ENCODE assay signal across 14 cellular contexts in genomic region chr21:41751621-41752020, GRCh38. TPM values are rescaled to one million over a fixed set of nuclear protein-coding genes. Genes with fewer than 3 reads are reported as not detected.
DNase-seq lines count a peak whose midpoint lies in the region; ATAC-seq and TF ChIP-seq lines count a peak whose summit lies in the region.
"Had no signal": no experiment of that assay in that cellular context is flagged by ENCODE, and none has a peak within 500 bp of the region (broad histone marks: within the 10 kb centered on the region; RNA-seq: fewer than 3 reads in every experiment).

No MANE protein-coding gene starts in this region.

- CTCF ChIA-PET in A673 (lab: Charles Lee) (no interaction called here), MCF 10A (lab: Yijun Ruan, JAX) (interaction anchor here (0.6 to 3.1 kb wide), 12 partner anchors 11 to 138 kb away, joined by 3 to 16 read pairs (median 4); no protein-coding TSS in a partner anchor)

- H3K27me3 ChIP-seq in A673 (replicated peaks; ENCODE audit: insufficient read depth, low read depth, low read length, poor library complexity) = no peaks in the 10 kb centered on the region
- peaks cover 56% of the 10 kb centered on the region for H3K27me3 ChIP-seq in HUES48 (ENCODE audit: control insufficient read depth, insufficient read depth, low read length)
- H3K27me3 ChIP-seq: colonic mucosa had no signal

- H3K9ac ChIP-seq in HUES48 (ENCODE audit: low read depth, low read length) = no peak overlapping the region

- H3K9me3 ChIP-seq in A673 (ENCODE audit: low read depth, low read length, poor library complexity, severe bottlenecking) = no peaks in the 10 kb centered on the region
- no peaks in the 10 kb centered on the region for H3K9me3 ChIP-seq in HUES48 (ENCODE audit: control insufficient read depth, insufficient read depth, low read length)
- H3K9me3 ChIP-seq: colonic mucosa, SJCRH30 had no signal

- peaks cover 29% of the 10 kb centered on the region for H3K4me1 Mint-ChIP-seq in MCF 10A (ENCODE audit: insufficient read depth, unreplicated experiment)
- H3K4me1 Mint-ChIP-seq in mesothelial cell of epicardium = peaks cover 32% of the 10 kb centered on the region

- DNase-seq in A673 (ENCODE audit: low spot score) = no peak
- DNase-seq in MCF 10A (ENCODE audit: unreplicated experiment) = peak; percentile 77
- DNase-seq in mesothelial cell of epicardium (ENCODE audit: low spot score in 2 of 2, unreplicated experiment in 2 of 2) = peak in 1 of 2 experiments; percentile 56
- DNase-seq in T-helper 2 cell = no peak
- DNase-seq in NCI-H226 = no peak
- DNase-seq: activated CD4-positive, alpha-beta T cell treated with anti-CD3 and anti-CD28 coated beads for 48 hours; activated naive CD4-positive, alpha-beta T cell treated with anti-CD3 and anti-CD28 coated beads, Interleukin-2, amount 50 U/mL, for 16 hours; AML-193; colonic mucosa; NCI-H187 treated with DMSO at 0.1 percent for 48 hours had no signal

- peaks cover 94% of the 10 kb centered on the region for H3K36me3 Mint-ChIP-seq in MCF 10A (ENCODE audit: insufficient read depth, unreplicated experiment)
- peaks cover 26% of the 10 kb centered on the region for H3K36me3 Mint-ChIP-seq in mesothelial cell of epicardium

- H3K36me3 ChIP-seq in A673 (ENCODE audit: insufficient read depth, low read length, poor library complexity, severe bottlenecking) (peaks cover 59% of the 10 kb centered on the region), HUES48 (ENCODE audit: control insufficient read depth, insufficient read depth, low read length) (no peaks in the 10 kb centered on the region)
- H3K36me3 ChIP-seq: colonic mucosa, SJCRH30 had no signal

- no peaks in the 10 kb centered on the region for H3K27me3 Mint-ChIP-seq in MCF 10A (ENCODE audit: insufficient read depth, unreplicated experiment)
- H3K27me3 Mint-ChIP-seq in mesothelial cell of epicardium (ENCODE audit: low read depth) = no peaks in the 10 kb centered on the region

- POLR2A ChIA-PET in A673 (lab: Charles Lee; ENCODE audit: low non-redundant PET) (no interaction called here), MCF 10A (lab: Yijun Ruan, JAX) (interaction anchor here (1.0 to 6.3 kb wide), 17 partner anchors 8 to 139 kb away, joined by 3 to 108 read pairs (median 10); partner anchors contain the start of gene RIPK4)

- H3K27ac Mint-ChIP-seq in MCF 10A (ENCODE audit: low read depth, unreplicated experiment) = peak overlapping the region; percentile 87
- H3K27ac Mint-ChIP-seq in mesothelial cell of epicardium = peak overlapping the region; percentile 90

- H3K4me1 ChIP-seq in A673 (ENCODE audit: insufficient read depth, low read length, poor library complexity, severe bottlenecking) (peaks cover 53% of the 10 kb centered on the region), HUES48 (ENCODE audit: control insufficient read depth, insufficient read depth, low read length) (peaks cover 34% of the 10 kb centered on the region)

- ATAC-seq in HG03354 (IDR thresholded peaks at IDR 0.05; ENCODE audit: poor library complexity, severe bottlenecking, unreplicated experiment) = no peak
- ATAC-seq in HG03432 (IDR thresholded peaks at IDR 0.05; ENCODE audit: unreplicated experiment) = no peak

- TF ChIP-seq CTCF in A673 (conservative IDR thresholded peaks at IDR 0.05; ENCODE audit: low read depth, low read length) (no peak), MCF 10A (IDR thresholded peaks at IDR 0.05; ENCODE audit: unreplicated experiment) (no peak), mesothelial cell of epicardium (IDR thresholded peaks at IDR 0.05; ENCODE audit: unreplicated experiment) (no peak)

- H3K9me3 Mint-ChIP-seq in MCF 10A (ENCODE audit: unreplicated experiment) (no peaks in the 10 kb centered on the region), mesothelial cell of epicardium (no peaks in the 10 kb centered on the region)

- H3K4me3 ChIP-seq in A673 (ENCODE audit: low read depth, low read length, poor library complexity, severe bottlenecking) (peak overlapping the region; percentile 2), HUES48 (ENCODE audit: low read depth, low read length) (no peak overlapping the region)
- H3K4me3 ChIP-seq: colonic mucosa, SJCRH30 had no signal

- H3K27ac ChIP-seq in A673 (ENCODE audit: low read depth, low read length, poor library complexity, severe bottlenecking) (peak overlapping the region; percentile 69), HUES48 (ENCODE audit: low read depth, low read length) (peak overlapping the region; percentile 17)
- H3K27ac ChIP-seq: colonic mucosa, SJCRH30 had no signal

- intact Hi-C loops in A673 (cut with micrococcal nuclease; ENCODE audit: unreplicated experiment) (no loop called here), MCF 10A (cut with micrococcal nuclease) (no loop called here)

- BruUV-seq in A673 (replicated peaks; lab: Mats Ljungman, UMichigan) = no TSS peak
- BruUV-seq in MCF 10A (replicated peaks; lab: Mats Ljungman, UMichigan) = no TSS peak

- H3K4me3 Mint-ChIP-seq in MCF 10A (ENCODE audit: unreplicated experiment) (peak overlapping the region; percentile 64), mesothelial cell of epicardium (peak overlapping the region; percentile 30)

RNA-seq across cellular contexts. Expression of gene RIPK4, which starts 15.2 kb away (rescaled TPM):
- total RNA-seq in A673 (2021) = 16.0 and 17.0 TPM in 2 replicates
- 14.0 and 22.3 TPM in 2 replicates for total RNA-seq in MCF 10A (2022)
- total RNA-seq in mesothelial cell of epicardium = 14.7 to 16.0 TPM (median 15.7 TPM) in 3 replicates
- total RNA-seq: SJCRH30 had no signal
